Comparison of ENCODE assay signal across 8 cellular contexts in genomic region chr1:163528710-163529348, GRCh38.
A peak's percentile ranks its signal among the peaks of the same experiment; 100 is the strongest.
DNase-seq lines count a peak whose midpoint lies in the region; ATAC-seq and TF ChIP-seq lines count a peak whose summit lies in the region.

No MANE protein-coding gene starts in this region.

- no TSS peak for BruUV-seq in MCF 10A (replicated peaks; lab: Mats Ljungman, UMichigan)

- H3K4me3 ChIP-seq in cardiac muscle cell (no peak overlapping the region), HAP-1 (no peak overlapping the region), mucosa of descending colon (no peak overlapping the region), coronary artery (no peak overlapping the region)

- no peaks in the 10 kb centered on the region for H3K36me3 ChIP-seq in cardiac muscle cell
- H3K36me3 ChIP-seq in HAP-1 (replicated peaks): no peaks in the 10 kb centered on the region
- H3K36me3 ChIP-seq in mucosa of descending colon (ENCODE audit: low read depth): no peaks in the 10 kb centered on the region

- POLR2A ChIA-PET in MCF 10A (lab: Yijun Ruan, JAX): no interaction called here

- H3K4me1 Mint-ChIP-seq in MCF 10A (ENCODE audit: insufficient read depth, unreplicated experiment): no peaks in the 10 kb centered on the region
- no peaks in the 10 kb centered on the region for H3K4me1 Mint-ChIP-seq in activated T-helper 2 cell treated with anti-CD3 and anti-CD28 coated beads, Interferon-gamma antibody, Interleukin-2, Interleukin-4, amounts not matched to agents 10 μg/mL and 5 μg/mL and 100 μg/mL, durations not matched to agents 14 hours and 24 hours and 36 hours (ENCODE audit: low read depth)

- no peaks in the 10 kb centered on the region for H3K4me1 ChIP-seq in cardiac muscle cell (ENCODE audit: low read depth)
- H3K4me1 ChIP-seq in HAP-1: no peaks in the 10 kb centered on the region
- H3K4me1 ChIP-seq in mucosa of descending colon (ENCODE audit: low read depth): no peaks in the 10 kb centered on the region

- ATAC-seq in Right ventricle myocardium superior (ENCODE audit: poor library complexity) (no peak), mucosa of descending colon (peak; percentile 59)

- H3K27ac Mint-ChIP-seq in MCF 10A (ENCODE audit: low read depth, unreplicated experiment): no peak overlapping the region
- H3K27ac Mint-ChIP-seq in activated T-helper 2 cell treated with anti-CD3 and anti-CD28 coated beads, Interferon-gamma antibody, Interleukin-2, Interleukin-4, amounts not matched to agents 10 μg/mL and 5 μg/mL and 100 μg/mL, durations not matched to agents 14 hours and 24 hours and 36 hours: no peak overlapping the region

- H3K9me3 ChIP-seq in cardiac muscle cell (ENCODE audit: low read depth) (no peaks in the 10 kb centered on the region), HAP-1 (no peaks in the 10 kb centered on the region), mucosa of descending colon (no peaks in the 10 kb centered on the region)

- CTCF ChIA-PET in MCF 10A (lab: Yijun Ruan, JAX): interaction anchor here (0.6 to 7.0 kb wide), 43 partner anchors 9 to 1614 kb away, joined by 3 to 70 read pairs (median 3); no protein-coding TSS in a partner anchor

- peak; percentile 66 for TF ChIP-seq CTCF in cardiac muscle cell (IDR thresholded peaks at IDR 0.05; ENCODE audit: low read depth, low read length)
- TF ChIP-seq CTCF in MCF 10A (IDR thresholded peaks at IDR 0.05; ENCODE audit: unreplicated experiment): peak; percentile 66
- peak; percentile 36 for TF ChIP-seq CTCF in mucosa of descending colon (IDR thresholded peaks at IDR 0.05)
- TF ChIP-seq CTCF in coronary artery (IDR thresholded peaks at IDR 0.05): no peak

- no peaks in the 10 kb centered on the region for H3K36me3 Mint-ChIP-seq in MCF 10A (ENCODE audit: insufficient read depth, unreplicated experiment)
- no peaks in the 10 kb centered on the region for H3K36me3 Mint-ChIP-seq in activated T-helper 2 cell treated with anti-CD3 and anti-CD28 coated beads, Interferon-gamma antibody, Interleukin-2, Interleukin-4, amounts not matched to agents 10 μg/mL and 5 μg/mL and 100 μg/mL, durations not matched to agents 14 hours and 24 hours and 36 hours (ENCODE audit: low read depth)

- H3K27me3 ChIP-seq in cardiac muscle cell (no peaks in the 10 kb centered on the region), HAP-1 (ENCODE audit: low read depth) (no peaks in the 10 kb centered on the region)

- H3K9me3 Mint-ChIP-seq in MCF 10A (ENCODE audit: unreplicated experiment): no peaks in the 10 kb centered on the region
- H3K9me3 Mint-ChIP-seq in activated T-helper 2 cell treated with anti-CD3 and anti-CD28 coated beads, Interferon-gamma antibody, Interleukin-2, Interleukin-4, amounts not matched to agents 10 μg/mL and 5 μg/mL and 100 μg/mL, durations not matched to agents 14 hours and 24 hours and 36 hours: no peaks in the 10 kb centered on the region

- DNase-seq in cardiac muscle cell (ENCODE audit: low read depth in 1 of 2, low spot score in 1 of 2) (peak; percentile 44 to 46), Right ventricle myocardium superior (no peak), HAP-1 (ENCODE audit: low spot score in 2 of 2) (peak; percentile 19 to 46), NCI-H1694 (lab: John Stamatoyannopoulos, UW) (peak; percentile 32), MCF 10A (ENCODE audit: unreplicated experiment) (peak; percentile 62), mucosa of descending colon (peak in 2 of 3 donors; percentile 28 to 61), coronary artery (ENCODE audit: low spot score) (no peak)
- DNase-seq in activated T-helper 2 cell treated with anti-CD3 and anti-CD28 coated beads, Interferon-gamma antibody, Interleukin-2, Interleukin-4, amounts not matched to agents 10 μg/mL and 5 μg/mL and 100 μg/mL, durations not matched to agents 14 hours and 24 hours and 36 hours (ENCODE audit: low spot score): no peak

- no peak overlapping the region for H3K4me3 Mint-ChIP-seq in MCF 10A (ENCODE audit: unreplicated experiment)
- no peak overlapping the region for H3K4me3 Mint-ChIP-seq in activated T-helper 2 cell treated with anti-CD3 and anti-CD28 coated beads, Interferon-gamma antibody, Interleukin-2, Interleukin-4, amounts not matched to agents 10 μg/mL and 5 μg/mL and 100 μg/mL, durations not matched to agents 14 hours and 24 hours and 36 hours (ENCODE audit: low read depth)

- H3K27ac ChIP-seq in cardiac muscle cell (no peak overlapping the region), coronary artery (no peak overlapping the region)

- in situ Hi-C loops in HAP-1 (cut with MboI; ENCODE audit: low sequenced_read_pairs): loop anchor here (25.0 kb wide), 3 partner anchors 117 to 1533 kb away; no protein-coding TSS in a partner anchor

- no peaks in the 10 kb centered on the region for H3K27me3 Mint-ChIP-seq in MCF 10A (ENCODE audit: insufficient read depth, unreplicated experiment)
- no peaks in the 10 kb centered on the region for H3K27me3 Mint-ChIP-seq in activated T-helper 2 cell treated with anti-CD3 and anti-CD28 coated beads, Interferon-gamma antibody, Interleukin-2, Interleukin-4, amounts not matched to agents 10 μg/mL and 5 μg/mL and 100 μg/mL, durations not matched to agents 14 hours and 24 hours and 36 hours (ENCODE audit: low read depth)

- intact Hi-C loops in Right ventricle myocardium superior (cut with DNase I) (no loop called here), MCF 10A (cut with micrococcal nuclease) (loop anchor here (1.0 to 5.0 kb wide), 7 partner anchors 118 to 1544 kb away; no protein-coding TSS in a partner anchor), mucosa of descending colon (cut with DNase I, micrococcal nuclease) (no loop called here)
- intact Hi-C loops in activated T-helper 2 cell treated with anti-CD3 and anti-CD28 coated beads, Interferon-gamma antibody, Interleukin-2, Interleukin-4, amounts not matched to agents 10 μg/mL and 5 μg/mL and 100 μg/mL, durations not matched to agents 14 hours and 24 hours and 36 hours (cut with micrococcal nuclease): loop anchor here (10.0 kb wide), 1 partner anchor 1256 kb away; no protein-coding TSS in a partner anchor

Comparison
In these comparisons a context has a peak if more than half of its experiments do, and no peak if none do; other contexts are left out.
1. DNase-seq: peak in cardiac muscle cell (2 of 2), HAP-1 (2 of 2), NCI-H1694 (single experiment), MCF 10A (single experiment) and mucosa of descending colon (2 of 3); none in Right ventricle myocardium superior (single experiment), coronary artery (single experiment) and activated T-helper 2 cell treated with anti-CD3 and anti-CD28 coated beads, Interferon-gamma antibody, Interleukin-2, Interleukin-4, amounts not matched to agents 10 μg/mL and 5 μg/mL and 100 μg/mL, durations not matched to agents 14 hours and 24 hours and 36 hours (single experiment).
2. intact Hi-C loops: an anchor here in MCF 10A (1.0 to 5.0 kb wide) and activated T-helper 2 cell treated with anti-CD3 and anti-CD28 coated beads, Interferon-gamma antibody, Interleukin-2, Interleukin-4, amounts not matched to agents 10 μg/mL and 5 μg/mL and 100 μg/mL, durations not matched to agents 14 hours and 24 hours and 36 hours (10.0 kb wide); none called in Right ventricle myocardium superior and mucosa of descending colon.